Comparison of ENCODE assay signal across 8 cellular contexts in genomic region chr3:155737844-155738460, GRCh38. TPM values are rescaled to one million over a fixed set of nuclear protein-coding genes. Genes with fewer than 3 reads are reported as not detected.
DNase-seq lines count a peak whose midpoint lies in the region; ATAC-seq, FAIRE-seq and TF ChIP-seq lines count a peak whose summit lies in the region.

No MANE protein-coding gene starts in this region.

- H3K9me3 Mint-ChIP-seq in neural progenitor cell, result peaks cover 19% of the 10 kb centered on the region

- peaks cover 3% of the 10 kb centered on the region for H4K20me1 ChIP-seq in neural progenitor cell (ENCODE audit: low read depth)

- peak overlapping the region; percentile 24 for H3K4me2 ChIP-seq in neural progenitor cell

- peak overlapping the region; percentile 85 for H3K27ac Mint-ChIP-seq in neural progenitor cell

- H3K9me3 ChIP-seq in neural progenitor cell (ENCODE audit: low read depth) (no peaks in the 10 kb centered on the region), WERI-Rb-1 (ENCODE audit: severe bottlenecking) (no peaks in the 10 kb centered on the region), adrenal gland (replicated peaks in 1 of 3) (no peaks in the 10 kb centered on the region)

- no peak overlapping the region for H2AFZ ChIP-seq in neural progenitor cell (replicated peaks)

- peaks cover 52% of the 10 kb centered on the region for H3K4me1 Mint-ChIP-seq in neural progenitor cell

- intact Hi-C loops in adrenal gland (cut with DNase I), result no loop called here

- TF ChIP-seq CTCF in neural progenitor cell (IDR thresholded peaks at IDR 0.05), result no peak
- no peak for TF ChIP-seq CTCF in WERI-Rb-1 (IDR thresholded peaks at IDR 0.05; ENCODE audit: low read depth, low read length)
- no peak for TF ChIP-seq CTCF in adrenal gland (IDR thresholded peaks at IDR 0.05)

- no peaks in the 10 kb centered on the region for H3K36me3 ChIP-seq in neural progenitor cell
- H3K36me3 ChIP-seq in WERI-Rb-1, result no peaks in the 10 kb centered on the region
- no peaks in the 10 kb centered on the region for H3K36me3 ChIP-seq in adrenal gland (replicated peaks in 1 of 2)

- peaks cover 33% of the 10 kb centered on the region for H3K36me3 Mint-ChIP-seq in neural progenitor cell

- FAIRE-seq in RCC 7860 (lab: Jason Lieb, UNC), result peak; percentile 95

- 47 to 62% (median 58%) methylated on average over 8 of the region's 8 CpGs for WGBS in adrenal gland, 4 donors

- no peak for TF ChIP-seq POLR2A in adrenal gland (IDR thresholded peaks at IDR 0.05)

- H3K27me3 ChIP-seq in neural progenitor cell (no peaks in the 10 kb centered on the region), WERI-Rb-1 (ENCODE audit: insufficient read depth, low read depth, severe bottlenecking) (no peaks in the 10 kb centered on the region), adrenal gland (peaks cover 12% of the 10 kb centered on the region)

- peak overlapping the region; percentile 73 for H3K27ac ChIP-seq in neural progenitor cell
- no peak overlapping the region for H3K27ac ChIP-seq in WERI-Rb-1
- H3K27ac ChIP-seq in adrenal gland, result no peak overlapping the region

- no peak overlapping the region for H3K9ac ChIP-seq in neural progenitor cell

- peak; percentile 94 for ATAC-seq in GM19043 (IDR thresholded peaks at IDR 0.05; ENCODE audit: low read depth, unreplicated experiment)
- ATAC-seq in HG03066 (IDR thresholded peaks at IDR 0.05; ENCODE audit: low read depth, unreplicated experiment), result peak; percentile 92

- peaks cover 95% of the 10 kb centered on the region for H3K79me2 ChIP-seq in neural progenitor cell (ENCODE audit: low read depth)

- H3K4me3 Mint-ChIP-seq in neural progenitor cell, result peak overlapping the region; percentile 53

- peaks cover 4% of the 10 kb centered on the region for H3K27me3 Mint-ChIP-seq in neural progenitor cell (ENCODE audit: insufficient read depth, low read depth)

- DNase-seq in RCC 7860 (ENCODE audit: low spot score) (peak; percentile 97), neural progenitor cell (ENCODE audit: low spot score) (peak; percentile 15), WERI-Rb-1 (no peak), adrenal gland (no peak)
- DNase-seq in stimulated activated CD4-positive, alpha-beta T cell treated with anti-CD3 and anti-CD28 coated beads, Interleukin-4, amount 100 ng/mL, for 1 hour, result no peak
- DNase-seq in activated CD4-positive, alpha-beta T cell treated with anti-CD3 and anti-CD28 coated beads, Interleukin-2, amount 50 U/mL, for 1 hour, result no peak

- H3K4me3 ChIP-seq in neural progenitor cell (no peak overlapping the region), WERI-Rb-1 (ENCODE audit: low read depth, low read length) (no peak overlapping the region), adrenal gland (no peak overlapping the region)

- H3K4me1 ChIP-seq in neural progenitor cell, result peaks cover 43% of the 10 kb centered on the region
- H3K4me1 ChIP-seq in adrenal gland (replicated peaks in 1 of 2), result no peaks in the 10 kb centered on the region

- H3F3A ChIP-seq in neural progenitor cell (ENCODE audit: low read depth), result peaks cover 17% of the 10 kb centered on the region

RNA-seq across cellular contexts. Expression of gene PLCH1, which starts 6.9 kb away (rescaled TPM):
- 28.8 and 32.0 TPM in 2 replicates for total RNA-seq in neural progenitor cell (ENCODE audit: low replicate concordance)
- total RNA-seq in adrenal gland, result under 1 TPM in 6 of 8 donors, not detected in 2; under 0.01 to 0.26 (median 0.11) TPM
- polyA plus RNA-seq in adrenal gland, result under 1 TPM; 0.07 to 0.09 (median 0.08) TPM

Comparison
In these comparisons a context has a peak if more than half of its experiments do, and no peak if none do; other contexts are left out.
1. DNase-seq: peak in RCC 7860 (single experiment) and neural progenitor cell (single experiment); none in WERI-Rb-1 (single experiment), stimulated activated CD4-positive, alpha-beta T cell treated with anti-CD3 and anti-CD28 coated beads, Interleukin-4, amount 100 ng/mL, for 1 hour (single experiment), adrenal gland (0 of 7) and activated CD4-positive, alpha-beta T cell treated with anti-CD3 and anti-CD28 coated beads, Interleukin-2, amount 50 U/mL, for 1 hour (single experiment).
2. RNA of gene PLCH1, which starts 6.9 kb away (total RNA-seq): 28.8 to 32.0 TPM in neural progenitor cell; under 0.01 to 0.26 TPM in adrenal gland; every median in the first group is over 10 times any median in the second.